In genomic region chr12:24226745-24227350, GRCh38 we compare ENCODE assay signal across 11 cellular contexts.
DNase-seq lines count a peak whose midpoint lies in the region; ATAC-seq, FAIRE-seq and TF ChIP-seq lines count a peak whose summit lies in the region.
"Had no signal": no experiment of that assay in that cellular context is flagged by ENCODE, and none has a peak within 500 bp of the region (broad histone marks: within the 10 kb centered on the region; RNA-seq: fewer than 3 reads in every experiment).

No MANE protein-coding gene starts in this region.

- H3K4me3 Mint-ChIP-seq in astrocyte (ENCODE audit: unreplicated experiment), result no peak overlapping the region
- H3K4me3 Mint-ChIP-seq: activated CD4-positive, alpha-beta memory T cell treated with anti-CD3 and anti-CD28 coated beads for 36 hours; naive thymus-derived CD8-positive, alpha-beta T cell had no signal

- TF ChIP-seq CTCF in heart left ventricle (IDR thresholded peaks at IDR 0.05) (no peak), astrocyte (IDR thresholded peaks at IDR 0.05; ENCODE audit: insufficient read depth, low read depth, low read length) (no peak)

- H3K4me1 Mint-ChIP-seq in astrocyte (ENCODE audit: low read depth, unreplicated experiment), result peaks cover 16% of the 10 kb centered on the region
- H3K4me1 Mint-ChIP-seq: naive thymus-derived CD8-positive, alpha-beta T cell had no signal

- H3K36me3 Mint-ChIP-seq in astrocyte (ENCODE audit: low read depth, unreplicated experiment), result no peaks in the 10 kb centered on the region
- H3K36me3 Mint-ChIP-seq: activated CD4-positive, alpha-beta memory T cell treated with anti-CD3 and anti-CD28 coated beads for 36 hours; naive thymus-derived CD8-positive, alpha-beta T cell had no signal

- H3K27me3 ChIP-seq in heart left ventricle, result no peaks in the 10 kb centered on the region
- H3K27me3 ChIP-seq in astrocyte (ENCODE audit: insufficient read depth, low read length), result no peaks in the 10 kb centered on the region

- FAIRE-seq in astrocyte (lab: Jason Lieb, UNC) (no peak), urothelium cell line (lab: Jason Lieb, UNC) (peak; percentile 70)

- peak overlapping the region; percentile 53 for H3K9ac ChIP-seq in astrocyte (ENCODE audit: low read length)

- no peaks in the 10 kb centered on the region for H3K27me3 Mint-ChIP-seq in astrocyte (ENCODE audit: low read depth, unreplicated experiment)
- H3K27me3 Mint-ChIP-seq: activated CD4-positive, alpha-beta memory T cell treated with anti-CD3 and anti-CD28 coated beads for 36 hours had no signal

- no peaks in the 10 kb centered on the region for H3K79me2 ChIP-seq in astrocyte (ENCODE audit: insufficient read depth, low read length)

- H3K9me3 ChIP-seq in heart left ventricle (no peaks in the 10 kb centered on the region), astrocyte (ENCODE audit: insufficient read depth, low read depth, low read length) (no peaks in the 10 kb centered on the region)

- H3K4me2 ChIP-seq in astrocyte (ENCODE audit: low read length), result peak overlapping the region; percentile 48

- H3K36me3 ChIP-seq in heart left ventricle (no peaks in the 10 kb centered on the region), astrocyte (ENCODE audit: insufficient read depth, low read length) (no peaks in the 10 kb centered on the region)

- no peak overlapping the region for H3K4me3 ChIP-seq in heart left ventricle
- no peak overlapping the region for H3K4me3 ChIP-seq in astrocyte (ENCODE audit: insufficient read depth, low read depth, low read length)

- TF ChIP-seq POLR2A in heart left ventricle (IDR thresholded peaks at IDR 0.05), result no peak

- DNase-seq in heart left ventricle (peak in 1 of 5 donors; percentile 41), left ventricle myocardium superior (no peak), astrocyte (ENCODE audit: low read depth) (peak; percentile 97), inferior parietal cortex (ENCODE audit: extremely low spot score) (peak; percentile 34), urothelium cell line (ENCODE audit: low spot score) (peak; percentile 68), NCI-H2081 (lab: John Stamatoyannopoulos, UW) (no peak)
- DNase-seq: activated CD4-positive, alpha-beta memory T cell treated with anti-CD3 and anti-CD28 coated beads for 36 hours; naive thymus-derived CD8-positive, alpha-beta T cell; NCI-H526 had no signal

- H3K4me1 ChIP-seq in heart left ventricle (peaks cover 0 to 8% (median 0%) of the 10 kb centered on the region in 12 donors), astrocyte (ENCODE audit: insufficient read depth, low read length) (peaks cover 15% of the 10 kb centered on the region)

- WGBS in heart left ventricle, 4 donors, result 67 to 71% (median 69%) methylated on average over 9 of the region's 9 CpGs

- H2AFZ ChIP-seq in astrocyte (ENCODE audit: low read depth, low read length), result peak overlapping the region; percentile 41

- H3K9me3 Mint-ChIP-seq in astrocyte (ENCODE audit: unreplicated experiment), result no peaks in the 10 kb centered on the region
- H3K9me3 Mint-ChIP-seq: activated CD4-positive, alpha-beta memory T cell treated with anti-CD3 and anti-CD28 coated beads for 36 hours had no signal

- peak overlapping the region; percentile 34 for H3K27ac Mint-ChIP-seq in astrocyte (ENCODE audit: unreplicated experiment)
- H3K27ac Mint-ChIP-seq: activated CD4-positive, alpha-beta memory T cell treated with anti-CD3 and anti-CD28 coated beads for 36 hours; naive thymus-derived CD8-positive, alpha-beta T cell had no signal

- H3K27ac ChIP-seq in heart left ventricle (no peak overlapping the region), astrocyte (ENCODE audit: low read depth, low read length) (peak overlapping the region; percentile 28)

- intact Hi-C loops in heart left ventricle (cut with DNase I), result no loop called here
- intact Hi-C loops in left ventricle myocardium superior (cut with micrococcal nuclease), result no loop called here

- no peaks in the 10 kb centered on the region for H4K20me1 ChIP-seq in astrocyte (ENCODE audit: insufficient read depth, low read length)

- peak in 3 of 4 donors; percentile 34 to 85 (median 75) for ATAC-seq in heart left ventricle
- no peak for ATAC-seq in left ventricle myocardium superior
- no peak for ATAC-seq in GM21390 (IDR thresholded peaks at IDR 0.05; ENCODE audit: unreplicated experiment)
- ATAC-seq in GM18858 (IDR thresholded peaks at IDR 0.05; ENCODE audit: unreplicated experiment), result no peak
- ATAC-seq: naive thymus-derived CD8-positive, alpha-beta T cell had no signal

Comparison
In these comparisons a context has a peak if more than half of its experiments do, and no peak if none do; other contexts are left out.
1. ATAC-seq: peak in heart left ventricle (3 of 4); none in left ventricle myocardium superior (single experiment), GM21390 (single experiment) and GM18858 (single experiment).
2. DNase-seq: peak in astrocyte (single experiment), inferior parietal cortex (single experiment) and urothelium cell line (single experiment); none in left ventricle myocardium superior (single experiment) and NCI-H2081 (0 of 2).